Comparison of ENCODE assay signal across 8 cellular contexts in the genomic region with DNA sequence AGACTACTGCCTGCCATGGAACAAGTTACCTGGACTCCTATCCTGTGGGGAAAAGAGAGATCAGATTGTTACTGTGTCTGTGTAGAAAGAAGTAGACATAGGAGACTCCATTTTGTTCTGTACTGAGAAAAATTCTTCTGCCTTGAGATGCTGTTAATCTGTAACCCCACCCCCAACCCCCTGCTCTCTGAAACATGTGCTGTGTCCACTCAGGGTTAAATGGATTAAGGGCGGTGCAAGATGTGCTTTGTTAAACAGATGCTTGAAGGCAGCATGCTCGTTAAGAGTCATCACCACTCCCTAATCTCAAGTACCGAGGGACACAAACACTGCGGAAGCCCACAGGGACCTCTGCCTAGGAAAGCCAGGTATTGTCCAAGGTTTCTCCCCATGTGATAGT. TPM values are rescaled to one million over a fixed set of nuclear protein-coding genes. Genes with fewer than 3 reads are reported as not detected.
A peak's percentile ranks its signal among the peaks of the same experiment; 100 is the strongest.
DNase-seq lines count a peak whose midpoint lies in the region; TF ChIP-seq lines count a peak whose summit lies in the region.
"Not testable (repeated sequence)": the region's sequence is repeated elsewhere in the genome, so short reads cannot be mapped to it uniquely, and the experiment has no call there.

No MANE protein-coding gene starts in this region.

- H3K9ac ChIP-seq in SK-N-MC (ENCODE audit: insufficient read length); iPS-15b (ENCODE audit: low read depth, low read length): not testable (repeated sequence)

- TF ChIP-seq POLR2A in suprapubic skin (IDR thresholded peaks at IDR 0.05): not testable (repeated sequence)

- TF ChIP-seq EP300 in suprapubic skin (IDR thresholded peaks at IDR 0.05): not testable (repeated sequence)

- not testable (repeated sequence) for H3K9me3 ChIP-seq in Caco-2; SK-N-MC (ENCODE audit: low read depth, low read length); iPS-15b (ENCODE audit: control insufficient read depth, insufficient read depth, low read length); suprapubic skin

- H3K4me3 Mint-ChIP-seq in Caco-2 (ENCODE audit: unreplicated experiment): peak overlapping the region; percentile 90
- H3K4me3 Mint-ChIP-seq in activated T-cell treated with anti-CD3 and anti-CD28 coated beads, Interleukin-2, amount 50 U/mL, for 24 hours: peak overlapping the region; percentile 99
- H3K4me3 Mint-ChIP-seq in MCF 10A (ENCODE audit: unreplicated experiment): peak overlapping the region; percentile 80
- peak overlapping the region; percentile 98 for H3K4me3 Mint-ChIP-seq in nephron progenitor cell

- not testable (repeated sequence) for H3K27ac ChIP-seq in SK-N-MC, suprapubic skin

- not testable (repeated sequence) for H3K27me3 Mint-ChIP-seq in Caco-2 (ENCODE audit: insufficient read depth, unreplicated experiment); activated T-cell treated with anti-CD3 and anti-CD28 coated beads, Interleukin-2, amount 50 U/mL, for 24 hours; MCF 10A (ENCODE audit: insufficient read depth, unreplicated experiment)
- peaks cover 11% of the 10 kb centered on the region for H3K27me3 Mint-ChIP-seq in nephron progenitor cell (ENCODE audit: low read depth, poor library complexity)

- H3K27me3 ChIP-seq in Caco-2 (replicated peaks; ENCODE audit: control insufficient read depth, insufficient read depth, low read length); iPS-15b (ENCODE audit: control insufficient read depth, insufficient read depth, low read length); suprapubic skin: not testable (repeated sequence)

- TF ChIP-seq CTCF in Caco-2 (IDR thresholded peaks at IDR 0.05; ENCODE audit: insufficient read depth in 1 of 2, low read depth in 1 of 2, low read length in 1 of 2, severe bottlenecking in 1 of 2, unreplicated experiment in 1 of 2); MCF 10A (IDR thresholded peaks at IDR 0.05; ENCODE audit: unreplicated experiment); nephron progenitor cell (IDR thresholded peaks at IDR 0.05); suprapubic skin (IDR thresholded peaks at IDR 0.05): not testable (repeated sequence)

- not testable (repeated sequence) for H3K4me3 ChIP-seq in Caco-2 (ENCODE audit: low read depth, low read length)
- H3K4me3 ChIP-seq in Jurkat, Clone E6-1 (ENCODE audit: low read length): peak overlapping the region; percentile 94
- H3K4me3 ChIP-seq in SK-N-MC: peak overlapping the region; percentile 97; the same call in 1 of the 2 replicates
- H3K4me3 ChIP-seq in iPS-15b (ENCODE audit: low read depth, low read length): peak overlapping the region; percentile 99
- peak overlapping the region; percentile 84 for H3K4me3 ChIP-seq in suprapubic skin

- POLR2A ChIA-PET in Caco-2 (lab: Charles Lee): not testable (repeated sequence)
- POLR2A ChIA-PET in MCF 10A (lab: Yijun Ruan, JAX): interaction anchor here (0.7 to 3.4 kb wide), 3 partner anchors 25 to 204 kb away, joined by 3 to 35 read pairs (median 30); a partner anchor contains a TSS

- not testable (repeated sequence) for BruUV-seq in Caco-2 (replicated peaks; lab: Mats Ljungman, UMichigan); MCF 10A (replicated peaks; lab: Mats Ljungman, UMichigan)

- peaks cover 18% of the 10 kb centered on the region; the same call in 1 of the 2 replicates for H3K4me1 ChIP-seq in Caco-2
- H3K4me1 ChIP-seq in iPS-15b (ENCODE audit: control insufficient read depth, insufficient read depth, low read length): not testable (repeated sequence)
- peaks cover 30% of the 10 kb centered on the region for H3K4me1 ChIP-seq in suprapubic skin

- not testable (repeated sequence) for H3K9me3 Mint-ChIP-seq in Caco-2 (ENCODE audit: unreplicated experiment); activated T-cell treated with anti-CD3 and anti-CD28 coated beads, Interleukin-2, amount 50 U/mL, for 24 hours; MCF 10A (ENCODE audit: unreplicated experiment); nephron progenitor cell

- DNase-seq in Caco-2; Jurkat, Clone E6-1 (ENCODE audit: low read depth, low spot score); SK-N-MC (ENCODE audit: low read depth, low spot score); activated T-cell treated with anti-CD3 and anti-CD28 coated beads, Interleukin-2, amount 50 U/mL, for 24 hours; MCF 10A (ENCODE audit: unreplicated experiment); nephron progenitor cell; suprapubic skin (ENCODE audit: low spot score in 2 of 2): not testable (repeated sequence)

- not testable (repeated sequence) for H3K36me3 ChIP-seq in Caco-2 (ENCODE audit: control insufficient read depth, insufficient read depth, low read length)
- H3K36me3 ChIP-seq in SK-N-MC (ENCODE audit: insufficient read depth, low read length): peaks cover 14% of the 10 kb centered on the region
- H3K36me3 ChIP-seq in iPS-15b (ENCODE audit: control insufficient read depth, insufficient read depth, low read length): peaks cover 13% of the 10 kb centered on the region
- H3K36me3 ChIP-seq in suprapubic skin: peaks cover 17% of the 10 kb centered on the region

- peak overlapping the region; percentile 92 for H3K27ac Mint-ChIP-seq in Caco-2 (ENCODE audit: unreplicated experiment)
- H3K27ac Mint-ChIP-seq in activated T-cell treated with anti-CD3 and anti-CD28 coated beads, Interleukin-2, amount 50 U/mL, for 24 hours: peak overlapping the region; percentile 95
- peak overlapping the region; percentile 88 for H3K27ac Mint-ChIP-seq in MCF 10A (ENCODE audit: low read depth, unreplicated experiment)
- H3K27ac Mint-ChIP-seq in nephron progenitor cell: not testable (repeated sequence)

- not testable (repeated sequence) for H3K4me1 Mint-ChIP-seq in Caco-2 (ENCODE audit: low read depth, unreplicated experiment); MCF 10A (ENCODE audit: insufficient read depth, unreplicated experiment)
- H3K4me1 Mint-ChIP-seq in activated T-cell treated with anti-CD3 and anti-CD28 coated beads, Interleukin-2, amount 50 U/mL, for 24 hours (ENCODE audit: low read depth): peaks cover 40% of the 10 kb centered on the region
- H3K4me1 Mint-ChIP-seq in nephron progenitor cell: peaks cover 37% of the 10 kb centered on the region

- intact Hi-C loops in Caco-2 (cut with micrococcal nuclease; ENCODE audit: unreplicated experiment): loop anchor here (5.0 kb wide), 1 partner anchor 77 kb away; a partner anchor contains a TSS
- intact Hi-C loops in MCF 10A (cut with micrococcal nuclease): not testable (repeated sequence)

- H3K36me3 Mint-ChIP-seq in Caco-2 (ENCODE audit: insufficient read depth, unreplicated experiment): peaks cover 59% of the 10 kb centered on the region
- peaks cover 69% of the 10 kb centered on the region for H3K36me3 Mint-ChIP-seq in activated T-cell treated with anti-CD3 and anti-CD28 coated beads, Interleukin-2, amount 50 U/mL, for 24 hours (ENCODE audit: low read depth)
- H3K36me3 Mint-ChIP-seq in MCF 10A (ENCODE audit: insufficient read depth, unreplicated experiment): peaks cover 37% of the 10 kb centered on the region
- peaks cover 13% of the 10 kb centered on the region for H3K36me3 Mint-ChIP-seq in nephron progenitor cell (ENCODE audit: low read depth)

- 72% methylated on average over 4 of the region's 4 CpGs for WGBS in suprapubic skin

- CTCF ChIA-PET in Caco-2 (lab: Charles Lee); MCF 10A (lab: Yijun Ruan, JAX): not testable (repeated sequence)

RNA-seq across cellular contexts. Expression of a gene that starts 1.7 kb away (rescaled TPM):
- total RNA-seq in Caco-2 (2022) (66.8 and 70.7 TPM in 2 replicates), MCF 10A (2022) (80.9 and 91.8 TPM in 2 replicates), suprapubic skin (10 to 100 TPM; 27.1 to 33.0 (median 28.3) TPM)
- 121 TPM for polyA plus RNA-seq in Jurkat, Clone E6-1 (2012; ENCODE audit: insufficient read depth, insufficient read length)

RNA-seq across cellular contexts. Expression of a gene that starts 24.6 kb away (rescaled TPM):
- total RNA-seq in Caco-2 (2022): 4.9 and 5.1 TPM in 2 replicates
- 3.6 TPM for polyA plus RNA-seq in Jurkat, Clone E6-1 (2012; ENCODE audit: insufficient read depth, insufficient read length)
- total RNA-seq in MCF 10A (2022): 5.2 and 7.1 TPM in 2 replicates
- total RNA-seq in suprapubic skin: 10 to 100 TPM; 11.0 to 17.4 (median 13.3) TPM
